In genomic region chr9:12698986-12699385, GRCh38 we compare ENCODE assay signal across 1 cellular context.
TF ChIP-seq lines count a peak whose summit lies in the region.

No MANE protein-coding gene starts in this region.

TF ChIP-seq in GM23338, 12 proteins besides CTCF, POLR2A, EP300 and RAD21 (continued from another document):
- TF ChIP-seq, protein P1, sequence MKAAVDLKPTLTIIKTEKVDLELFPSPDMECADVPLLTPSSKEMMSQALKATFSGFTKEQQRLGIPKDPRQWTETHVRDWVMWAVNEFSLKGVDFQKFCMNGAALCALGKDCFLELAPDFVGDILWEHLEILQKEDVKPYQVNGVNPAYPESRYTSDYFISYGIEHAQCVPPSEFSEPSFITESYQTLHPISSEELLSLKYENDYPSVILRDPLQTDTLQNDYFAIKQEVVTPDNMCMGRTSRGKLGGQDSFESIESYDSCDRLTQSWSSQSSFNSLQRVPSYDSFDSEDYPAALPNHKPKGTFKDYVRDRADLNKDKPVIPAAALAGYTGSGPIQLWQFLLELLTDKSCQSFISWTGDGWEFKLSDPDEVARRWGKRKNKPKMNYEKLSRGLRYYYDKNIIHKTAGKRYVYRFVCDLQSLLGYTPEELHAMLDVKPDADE (IDR thresholded peaks at IDR 0.05), result no peak
- TF ChIP-seq NANOG (IDR thresholded peaks at IDR 0.05; ENCODE audit: borderline replicate concordance) (no peak), EZH2phosphoT487 (IDR thresholded peaks at IDR 0.05; ENCODE audit: unreplicated experiment) (no peak), STAT1 (IDR thresholded peaks at IDR 0.05; ENCODE audit: unreplicated experiment) (no peak), REST (IDR thresholded peaks at IDR 0.05; ENCODE audit: unreplicated experiment) (no peak), POLR2AphosphoS5 (IDR thresholded peaks at IDR 0.05; ENCODE audit: low read depth) (no peak), JUNB (IDR thresholded peaks at IDR 0.05; ENCODE audit: unreplicated experiment) (no peak), ZNF114 (CRISPR knock-in tag; IDR thresholded peaks at IDR 0.05) (no peak)
